ENCODE assay signal across 26 cellular contexts in genomic region chr1:151975311-151976014, GRCh38.
DNase-seq lines count a peak whose midpoint lies in the region; ATAC-seq, FAIRE-seq and TF ChIP-seq lines count a peak whose summit lies in the region.
"Had no signal": no experiment of that assay in that cellular context is flagged by ENCODE, and none has a peak within 500 bp of the region (broad histone marks: within the 10 kb centered on the region; RNA-seq: fewer than 3 reads in every experiment).

No MANE protein-coding gene starts in this region.

- no peaks in the 10 kb centered on the region for H3K9me3 Mint-ChIP-seq in nephron
- H3K9me3 Mint-ChIP-seq: activated naive CD8-positive, alpha-beta T cell treated with anti-CD3 and anti-CD28 coated beads for 36 hours; CD8-positive, alpha-beta memory T cell; H9; immature natural killer cell; T-helper 2 cell treated with Interferon-gamma antibody and Interleukin-4, amounts not matched to agents 5 μg/mL and 100 μg/mL, for 36 hours had no signal

- H3K36me3 Mint-ChIP-seq in nephron (ENCODE audit: low read depth): no peaks in the 10 kb centered on the region

- H3K27me3 Mint-ChIP-seq in nephron (ENCODE audit: low read depth): peaks cover 48% of the 10 kb centered on the region
- H3K27me3 Mint-ChIP-seq: activated CD4-positive, alpha-beta T cell treated with anti-CD3 and anti-CD28 coated beads for 36 hours; CD8-positive, alpha-beta memory T cell had no signal

- no peak for TF ChIP-seq CTCF in nephron (IDR thresholded peaks at IDR 0.05; ENCODE audit: unreplicated experiment in 3 of 3)

- H3K4me3 Mint-ChIP-seq in nephron: no peak overlapping the region
- H3K4me3 Mint-ChIP-seq: activated CD4-positive, alpha-beta T cell treated with anti-CD3 and anti-CD28 coated beads for 36 hours; activated CD8-positive, alpha-beta T cell treated with anti-CD3 and anti-CD28 coated beads, Interleukin-2, amount 10 ng/mL, durations not matched to agents 7 days and 5 days; activated naive CD8-positive, alpha-beta T cell treated with anti-CD3 and anti-CD28 coated beads for 36 hours; B cell; CD8-positive, alpha-beta memory T cell; H9; immature natural killer cell; T-helper 2 cell treated with Interferon-gamma antibody and Interleukin-4, amounts not matched to agents 5 μg/mL and 100 μg/mL, for 36 hours had no signal

- FAIRE-seq in A204.1 (lab: Jason Lieb, UNC): peak; percentile 27
- FAIRE-seq: astrocyte, endothelial cell of umbilical vein had no signal

- peaks cover 50% of the 10 kb centered on the region for H3K4me1 Mint-ChIP-seq in nephron
- H3K4me1 Mint-ChIP-seq: B cell, immature natural killer cell had no signal

- DNase-seq in LoVo (ENCODE audit: low spot score) (peak; percentile 84), kidney tubule cell (ENCODE audit: low spot score) (peak; percentile 48), SKM-1 treated with dmso at 0.1 percent for 144 hours (lab: John Stamatoyannopoulos, UW; ENCODE audit: unreplicated experiment) (no peak)
- DNase-seq: activated CD4-positive, alpha-beta T cell treated with anti-CD3 and anti-CD28 coated beads for 36 hours; activated CD8-positive, alpha-beta T cell treated with anti-CD3 and anti-CD28 coated beads, Interleukin-2, amount 10 ng/mL, durations not matched to agents 7 days and 5 days; activated naive CD8-positive, alpha-beta T cell treated with anti-CD3 and anti-CD28 coated beads for 36 hours; CD8-positive, alpha-beta memory T cell; GDM1; H9; hypothalamus; immature natural killer cell; IMR-90; mammary epithelial cell; NCI-H524; SHP77; stimulated activated naive CD4-positive, alpha-beta T cell; testis had no signal

- peak overlapping the region in 2 of 3 experiments; percentile 35 to 63 for H3K27ac Mint-ChIP-seq in nephron
- H3K27ac Mint-ChIP-seq: activated CD4-positive, alpha-beta T cell treated with anti-CD3 and anti-CD28 coated beads for 36 hours; activated CD8-positive, alpha-beta T cell treated with anti-CD3 and anti-CD28 coated beads, Interleukin-2, amount 10 ng/mL, durations not matched to agents 7 days and 5 days; activated naive CD8-positive, alpha-beta T cell treated with anti-CD3 and anti-CD28 coated beads for 36 hours; B cell; CD8-positive, alpha-beta memory T cell; H9; immature natural killer cell; T-helper 2 cell treated with Interferon-gamma antibody and Interleukin-4, amounts not matched to agents 5 μg/mL and 100 μg/mL, for 36 hours had no signal

- no peak for ATAC-seq in HG03571 (IDR thresholded peaks at IDR 0.05; ENCODE audit: unreplicated experiment)
- ATAC-seq in GM21717 (IDR thresholded peaks at IDR 0.05; ENCODE audit: unreplicated experiment): no peak
- no peak for ATAC-seq in GM18511 (IDR thresholded peaks at IDR 0.05; ENCODE audit: unreplicated experiment)
- ATAC-seq: activated CD4-positive, alpha-beta T cell treated with anti-CD3 and anti-CD28 coated beads for 36 hours; activated CD8-positive, alpha-beta T cell treated with anti-CD3 and anti-CD28 coated beads, Interleukin-2, amount 10 ng/mL, durations not matched to agents 7 days and 5 days had no signal
